22 cellular contexts compared by ENCODE assay signal in the genomic region with DNA sequence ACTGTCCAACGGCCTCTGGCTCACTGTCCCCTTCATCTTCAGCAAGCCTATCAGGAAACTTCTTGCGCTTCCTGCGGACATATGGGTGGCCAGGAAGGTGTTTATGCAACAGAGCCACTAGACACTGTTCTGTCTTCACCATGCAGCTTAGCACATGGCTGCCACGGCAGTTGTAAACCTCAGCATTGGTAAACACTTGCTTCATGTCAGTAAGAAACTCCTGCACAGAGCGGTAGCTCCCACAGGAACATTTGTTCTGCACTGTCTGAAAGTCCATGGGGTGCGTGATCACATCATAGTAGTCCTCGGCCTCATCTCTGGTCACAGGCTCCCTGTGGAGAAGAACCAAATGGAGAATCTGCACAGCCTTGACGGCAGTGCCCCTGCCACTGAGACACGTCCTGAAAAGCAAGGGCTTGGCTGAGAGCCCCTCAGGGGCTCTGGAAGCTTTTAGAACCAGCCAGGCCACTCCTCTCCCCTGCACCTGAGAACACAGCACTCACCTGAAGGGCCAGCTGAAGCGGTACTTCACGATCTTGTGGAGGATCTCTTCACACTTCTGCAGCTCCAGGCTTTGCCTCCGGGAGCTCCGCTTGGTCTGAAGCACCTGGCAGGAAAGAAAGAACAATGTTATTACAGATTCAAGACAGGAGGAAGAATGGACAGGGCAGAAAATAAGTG. TPM values are rescaled to one million over a fixed set of nuclear protein-coding genes. Genes with fewer than 3 reads are reported as not detected.
DNase-seq lines count a peak whose midpoint lies in the region; ATAC-seq and TF ChIP-seq lines count a peak whose summit lies in the region.
"Had no signal": no experiment of that assay in that cellular context is flagged by ENCODE, and none has a peak within 500 bp of the region (broad histone marks: within the 10 kb centered on the region; RNA-seq: fewer than 3 reads in every experiment).

No MANE protein-coding gene starts in this region.

- POLR2A ChIA-PET in T-cell (lab: Charles Lee), result no interaction called here

- no peaks in the 10 kb centered on the region for H3K27me3 Mint-ChIP-seq in stimulated activated naive CD8-positive, alpha-beta T cell treated with anti-CD3 and anti-CD28 coated beads, Interleukin-15, amount 100 ng/mL, for 72 hours
- H3K27me3 Mint-ChIP-seq in T-cell, result no peaks in the 10 kb centered on the region
- H3K27me3 Mint-ChIP-seq in nephron (ENCODE audit: low read depth), result no peaks in the 10 kb centered on the region

- DNase-seq in stimulated activated naive CD8-positive, alpha-beta T cell treated with anti-CD3 and anti-CD28 coated beads, Interleukin-15, Interleukin-2, amounts not matched to agents 100 U/mL and 50 U/mL, for 24 hours, result no peak
- no peak for DNase-seq in stimulated activated naive CD8-positive, alpha-beta T cell treated with anti-CD3 and anti-CD28 coated beads, Interleukin-15, amount 100 ng/mL, for 72 hours
- no peak for DNase-seq in T-cell
- no peak for DNase-seq in NCI-H2081 treated with DMSO at 0.1 percent for 48 hours (lab: John Stamatoyannopoulos, UW)
- DNase-seq in NCI-H526 treated with DMSO at 0.1 percent for 48 hours (lab: John Stamatoyannopoulos, UW), result no peak
- DNase-seq: activated CD4-positive, alpha-beta T cell treated with anti-CD3 and anti-CD28 coated beads for 1 hour; activated CD8-positive, alpha-beta T cell treated with anti-CD3 and anti-CD28 coated beads, Interleukin-2, amount 10 ng/mL, durations not matched to agents 7 days and 5 days; activated T-cell treated with anti-CD3 and anti-CD28 coated beads, Interleukin-2, amount 50 U/mL, for 48 hours; brain microvascular endothelial cell; effector CD8-positive, alpha-beta T cell; hippocampal formation; left ventricle myocardium superior; NCI-H1092 treated with DMSO at 0.1 percent for 48 hours; NCI-H2171; NCI-H82; PC-9; SIG-M5; stimulated activated CD4-positive, alpha-beta T cell treated with anti-CD3 and anti-CD28 coated beads, Interleukin-12 subunit alpha, Interleukin-12 subunit beta, amount 100 ng/mL, for 4 hours had no signal

- peaks cover 6% of the 10 kb centered on the region for H3K4me1 Mint-ChIP-seq in stimulated activated naive CD8-positive, alpha-beta T cell treated with anti-CD3 and anti-CD28 coated beads, Interleukin-15, amount 100 ng/mL, for 72 hours
- H3K4me1 Mint-ChIP-seq in T-cell, result no peaks in the 10 kb centered on the region
- peaks cover 84% of the 10 kb centered on the region for H3K4me1 Mint-ChIP-seq in nephron
- H3K4me1 Mint-ChIP-seq: GM23338 had no signal

- no peaks in the 10 kb centered on the region for H3K9me3 Mint-ChIP-seq in stimulated activated naive CD8-positive, alpha-beta T cell treated with anti-CD3 and anti-CD28 coated beads, Interleukin-15, amount 100 ng/mL, for 72 hours
- H3K9me3 Mint-ChIP-seq in T-cell (no peaks in the 10 kb centered on the region), nephron (no peaks in the 10 kb centered on the region)
- H3K9me3 Mint-ChIP-seq: GM23338 had no signal

- no peak for TF ChIP-seq CTCF in nephron (IDR thresholded peaks at IDR 0.05; ENCODE audit: unreplicated experiment in 3 of 3)

- CTCF ChIA-PET in T-cell (lab: Charles Lee), result interaction anchor here in 1 of 2 donors (1.2 kb wide), 1 partner anchor 9 kb away, joined by 4 read pairs; no protein-coding TSS in a partner anchor

- H3K27ac Mint-ChIP-seq in stimulated activated naive CD8-positive, alpha-beta T cell treated with anti-CD3 and anti-CD28 coated beads, Interleukin-15, amount 100 ng/mL, for 72 hours, result peak overlapping the region in 1 of 2 donors; percentile 94
- H3K27ac Mint-ChIP-seq in T-cell (peak overlapping the region; percentile 24 to 36), nephron (peak overlapping the region; percentile 69 to 92 (median 81))
- H3K27ac Mint-ChIP-seq: activated CD8-positive, alpha-beta T cell treated with anti-CD3 and anti-CD28 coated beads, Interleukin-2, amount 10 ng/mL, durations not matched to agents 7 days and 5 days; GM23338 had no signal

- H3K4me3 Mint-ChIP-seq in stimulated activated naive CD8-positive, alpha-beta T cell treated with anti-CD3 and anti-CD28 coated beads, Interleukin-15, amount 100 ng/mL, for 72 hours, result no peak overlapping the region
- H3K4me3 Mint-ChIP-seq in T-cell (no peak overlapping the region), nephron (peak overlapping the region in 1 of 3 experiments; percentile 71)
- H3K4me3 Mint-ChIP-seq: activated CD8-positive, alpha-beta T cell treated with anti-CD3 and anti-CD28 coated beads, Interleukin-2, amount 10 ng/mL, durations not matched to agents 7 days and 5 days; GM23338 had no signal

- peaks cover 39% of the 10 kb centered on the region for H3K36me3 Mint-ChIP-seq in T-cell
- peaks cover 85% of the 10 kb centered on the region for H3K36me3 Mint-ChIP-seq in nephron (ENCODE audit: low read depth)

- peak; percentile 6 for ATAC-seq in stimulated activated naive CD8-positive, alpha-beta T cell treated with anti-CD3 and anti-CD28 coated beads, Interleukin-15, Interleukin-2, amounts not matched to agents 100 U/mL and 50 U/mL, for 24 hours
- no peak for ATAC-seq in stimulated activated naive CD8-positive, alpha-beta T cell treated with anti-CD3 and anti-CD28 coated beads, Interleukin-15, amount 100 ng/mL, for 72 hours
- no peak for ATAC-seq in T-cell (replicated peaks in 1 of 4)
- ATAC-seq in HG02981 (IDR thresholded peaks at IDR 0.05; ENCODE audit: unreplicated experiment), result no peak
- ATAC-seq: activated CD8-positive, alpha-beta T cell treated with anti-CD3 and anti-CD28 coated beads, Interleukin-2, amount 10 ng/mL, durations not matched to agents 7 days and 5 days; HepG2; left ventricle myocardium superior had no signal

RNA-seq across cellular contexts. Expression of gene FZD9, which starts 8.8 kb away (rescaled TPM):
- total RNA-seq in T-cell, result under 1 TPM in 4 of 5 donors, not detected in 1; 0.20 to 0.55 (median 0.28) TPM
